Comparison of ENCODE assay signal across 24 cellular contexts in genomic region chr1:44757420-44757819, GRCh38. TPM values are rescaled to one million over a fixed set of nuclear protein-coding genes. Genes with fewer than 3 reads are reported as not detected.
DNase-seq lines count a peak whose midpoint lies in the region; ATAC-seq and TF ChIP-seq lines count a peak whose summit lies in the region.
"Had no signal": no experiment of that assay in that cellular context is flagged by ENCODE, and none has a peak within 500 bp of the region (broad histone marks: within the 10 kb centered on the region; RNA-seq: fewer than 3 reads in every experiment).

No MANE protein-coding gene starts in this region.

- H3K4me3 ChIP-seq in GM12865 (ENCODE audit: low read depth, low read length) = no peak overlapping the region
- H3K4me3 ChIP-seq: lung, smooth muscle cell had no signal

- peaks cover 56% of the 10 kb centered on the region for H3K36me3 Mint-ChIP-seq in activated naive CD8-positive, alpha-beta T cell treated with anti-CD3 and anti-CD28 coated beads, Interleukin-2, amount 10 ng/mL, durations not matched to agents 7 days and 5 days
- H3K36me3 Mint-ChIP-seq: CD4-positive, alpha-beta memory T cell had no signal

- peak overlapping the region; percentile 10 for H3K27ac Mint-ChIP-seq in activated naive CD8-positive, alpha-beta T cell treated with anti-CD3 and anti-CD28 coated beads, Interleukin-2, amount 10 ng/mL, durations not matched to agents 7 days and 5 days

- TF ChIP-seq CTCF in GM12865 (IDR thresholded peaks at IDR 0.05; ENCODE audit: insufficient read depth, low read depth, low read length, missing control alignments) = no peak

- H3K27me3 Mint-ChIP-seq in activated naive CD8-positive, alpha-beta T cell treated with anti-CD3 and anti-CD28 coated beads, Interleukin-2, amount 10 ng/mL, durations not matched to agents 7 days and 5 days = no peaks in the 10 kb centered on the region
- H3K27me3 Mint-ChIP-seq: CD4-positive, alpha-beta memory T cell had no signal

- H3K9me3 Mint-ChIP-seq in activated naive CD8-positive, alpha-beta T cell treated with anti-CD3 and anti-CD28 coated beads, Interleukin-2, amount 10 ng/mL, durations not matched to agents 7 days and 5 days = no peaks in the 10 kb centered on the region
- H3K9me3 Mint-ChIP-seq: CD4-positive, alpha-beta memory T cell had no signal

- POLR2A ChIA-PET in activated naive CD8-positive, alpha-beta T cell treated with anti-CD3 and anti-CD28 coated beads, Interleukin-2, amount 10 ng/mL, durations not matched to agents 7 days and 5 days (lab: Charles Lee) = interaction anchor here (0.9 to 2.3 kb wide), 3 partner anchors 17 to 26 kb away, joined by 3 to 9 read pairs (median 8); partner anchors contain the start of genes KIF2C, RNU5D-1 and RPS8

- H3K4me1 Mint-ChIP-seq in activated naive CD8-positive, alpha-beta T cell treated with anti-CD3 and anti-CD28 coated beads, Interleukin-2, amount 10 ng/mL, durations not matched to agents 7 days and 5 days = peaks cover 16% of the 10 kb centered on the region

- DNase-seq in GM12865 (ENCODE audit: low read depth) (peak; percentile 61), epidermal melanocyte (ENCODE audit: insufficient read length, low spot score) (no peak)
- no peak for DNase-seq in activated naive CD8-positive, alpha-beta T cell treated with anti-CD3 and anti-CD28 coated beads, Interleukin-2, amount 10 ng/mL, durations not matched to agents 7 days and 5 days
- DNase-seq in stimulated activated CD4-positive, alpha-beta T cell treated with anti-CD3 and anti-CD28 coated beads, Interleukin-2, amount 100 ng/mL, for 48 hours = no peak
- DNase-seq: activated CD4-positive, alpha-beta T cell treated with anti-CD3 and anti-CD28 coated beads for 4 hours; CD4-positive, alpha-beta memory T cell; DMS153; foreskin melanocyte; H7; kidney; NCI-H1105 treated with DMSO at 0.1 percent for 48 hours; NCI-H510A; nucleus accumbens; SHP77; stimulated activated CD4-positive, alpha-beta T cell treated with anti-CD3 and anti-CD28 coated beads, Interleukin-4, amount 100 ng/mL, for 4 hours; trophoblast cell had no signal

- H3K4me3 Mint-ChIP-seq in activated naive CD8-positive, alpha-beta T cell treated with anti-CD3 and anti-CD28 coated beads, Interleukin-2, amount 10 ng/mL, durations not matched to agents 7 days and 5 days = no peak overlapping the region
- H3K4me3 Mint-ChIP-seq: CD4-positive, alpha-beta memory T cell had no signal

- peak; percentile 71 for ATAC-seq in GM18907 (IDR thresholded peaks at IDR 0.05; ENCODE audit: unreplicated experiment)
- peak; percentile 50 for ATAC-seq in HG02763 (IDR thresholded peaks at IDR 0.05; ENCODE audit: unreplicated experiment)
- peak; percentile 29 for ATAC-seq in activated naive CD8-positive, alpha-beta T cell treated with anti-CD3 and anti-CD28 coated beads, Interleukin-2, amount 10 ng/mL, durations not matched to agents 7 days and 5 days (ENCODE audit: low read depth)
- ATAC-seq in HG03439 (IDR thresholded peaks at IDR 0.05; ENCODE audit: unreplicated experiment) = no peak
- ATAC-seq in HG02642 (IDR thresholded peaks at IDR 0.05; ENCODE audit: poor library complexity, unreplicated experiment) = no peak

RNA-seq across cellular contexts. Expression of gene KIF2C, which starts 17.8 kb away (rescaled TPM):
- 10 to 100 TPM; 76.5 to 87.7 TPM for total RNA-seq in activated naive CD8-positive, alpha-beta T cell treated with anti-CD3 and anti-CD28 coated beads, Interleukin-2, amount 10 ng/mL, durations not matched to agents 7 days and 5 days

RNA-seq across cellular contexts. Expression of gene RPS8, which starts 17.9 kb away (rescaled TPM):
- total RNA-seq in activated naive CD8-positive, alpha-beta T cell treated with anti-CD3 and anti-CD28 coated beads, Interleukin-2, amount 10 ng/mL, durations not matched to agents 7 days and 5 days = 1,000 to 10,000 TPM; 1,522 to 1,548 TPM

RNA-seq across cellular contexts. Expression of gene RNU5D-1, which starts 26.4 kb away (rescaled TPM):
- total RNA-seq in activated naive CD8-positive, alpha-beta T cell treated with anti-CD3 and anti-CD28 coated beads, Interleukin-2, amount 10 ng/mL, durations not matched to agents 7 days and 5 days = not detected
- total RNA-seq: astrocyte; CD4-positive, alpha-beta memory T cell; H7; kidney; lung; renal cortical epithelial cell; smooth muscle cell had no signal

RNA-seq across cellular contexts. Expression of gene BEST4, which starts 30.6 kb away (rescaled TPM):
- 1 to 10 TPM; 1.3 to 1.6 TPM for total RNA-seq in activated naive CD8-positive, alpha-beta T cell treated with anti-CD3 and anti-CD28 coated beads, Interleukin-2, amount 10 ng/mL, durations not matched to agents 7 days and 5 days
- total RNA-seq: astrocyte had no signal

RNA-seq across cellular contexts. Expression of gene PLK3, which starts 42.8 kb away (rescaled TPM):
- total RNA-seq in activated naive CD8-positive, alpha-beta T cell treated with anti-CD3 and anti-CD28 coated beads, Interleukin-2, amount 10 ng/mL, durations not matched to agents 7 days and 5 days = 10 to 100 TPM; 68.8 to 70.7 TPM

Comparison
In these comparisons a context has a peak if more than half of its experiments do, and no peak if none do; other contexts are left out.
1. ATAC-seq: peak in GM18907 (single experiment), HG02763 (single experiment) and activated naive CD8-positive, alpha-beta T cell treated with anti-CD3 and anti-CD28 coated beads, Interleukin-2, amount 10 ng/mL, durations not matched to agents 7 days and 5 days (single experiment); none in HG03439 (single experiment) and HG02642 (single experiment).